10 cellular contexts compared by ENCODE assay signal in the genomic region with DNA sequence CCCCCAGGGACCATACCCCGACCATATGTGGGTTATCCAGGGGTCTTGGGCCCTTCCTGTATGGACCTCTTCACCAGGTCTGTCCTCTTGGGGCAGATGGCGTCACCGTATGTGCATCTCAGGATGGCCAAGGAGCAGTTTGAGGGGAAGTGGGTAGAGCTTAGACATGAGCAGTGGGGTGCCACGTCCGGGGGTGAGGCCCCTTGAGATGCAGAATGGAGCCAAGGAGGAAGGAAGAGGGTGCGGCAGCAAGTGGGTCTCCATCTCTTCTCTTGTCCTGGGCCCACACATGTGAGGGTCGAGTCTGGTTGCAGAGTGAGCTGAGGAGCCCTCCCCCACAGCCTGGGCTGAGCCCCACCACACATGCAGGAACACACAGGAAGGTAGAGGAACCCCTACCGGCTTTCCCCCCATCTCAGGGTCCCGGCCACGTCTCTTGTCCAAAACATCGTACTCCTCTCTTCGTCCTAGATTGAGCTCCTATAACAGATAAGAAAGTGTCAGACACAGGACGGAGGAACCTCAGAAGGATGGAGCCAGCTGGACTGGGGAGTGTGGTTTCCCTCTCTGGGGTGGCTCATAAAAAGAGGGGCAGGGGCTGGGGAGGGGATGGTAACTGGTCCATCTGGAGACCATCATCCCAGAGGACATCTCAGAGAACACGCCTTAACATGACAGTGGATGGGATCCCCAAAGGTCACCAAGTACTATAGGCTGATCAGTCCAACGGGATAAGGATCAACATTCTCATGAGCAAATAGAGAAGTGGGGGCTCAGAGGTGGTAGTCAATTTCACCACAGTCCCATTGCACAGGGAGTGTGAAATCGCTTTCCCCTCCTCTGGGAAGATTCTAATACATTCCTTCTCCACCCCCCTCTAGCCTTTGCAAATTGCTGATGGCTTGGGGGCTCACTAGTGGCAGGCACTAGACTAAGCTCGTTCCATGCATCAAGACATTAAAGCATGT.
DNase-seq lines count a peak whose midpoint lies in the region; ATAC-seq, FAIRE-seq and TF ChIP-seq lines count a peak whose summit lies in the region.
"Had no signal": no experiment of that assay in that cellular context is flagged by ENCODE, and none has a peak within 500 bp of the region (broad histone marks: within the 10 kb centered on the region; RNA-seq: fewer than 3 reads in every experiment).

No MANE protein-coding gene starts in this region.

- no peak for TF ChIP-seq POLR2A in upper lobe of left lung (IDR thresholded peaks at IDR 0.05)

- peak overlapping the region; percentile 74 to 97 (median 93) for H3K27ac Mint-ChIP-seq in CD4-positive, alpha-beta memory T cell
- no peak overlapping the region for H3K27ac Mint-ChIP-seq in astrocyte (ENCODE audit: unreplicated experiment)
- H3K27ac Mint-ChIP-seq in naive B cell, result peak overlapping the region in 1 of 6 donors; percentile 80

- H3K9ac ChIP-seq in KMS-11 (no peak overlapping the region), astrocyte (ENCODE audit: low read length) (no peak overlapping the region)

- peaks cover 92% of the 10 kb centered on the region for H3K4me1 ChIP-seq in CD4-positive, alpha-beta memory T cell (ENCODE audit: insufficient read depth, low read length)
- H3K4me1 ChIP-seq in KMS-11 (ENCODE audit: low read depth, poor library complexity, severe bottlenecking), result peaks cover 8% of the 10 kb centered on the region
- peaks cover 5% of the 10 kb centered on the region for H3K4me1 ChIP-seq in astrocyte (ENCODE audit: insufficient read depth, low read length)
- peaks cover 7 to 14% (median 12%) of the 10 kb centered on the region in 4 donors for H3K4me1 ChIP-seq in upper lobe of left lung

- TF ChIP-seq EP300 in upper lobe of left lung (IDR thresholded peaks at IDR 0.05), result no peak

- no peaks in the 10 kb centered on the region for H3K9me3 ChIP-seq in CD4-positive, alpha-beta memory T cell (ENCODE audit: control insufficient read depth in 1 of 2, low read length in 2 of 2)
- H3K9me3 ChIP-seq in astrocyte (ENCODE audit: insufficient read depth, low read depth, low read length) (no peaks in the 10 kb centered on the region), upper lobe of left lung (no peaks in the 10 kb centered on the region)
- H3K9me3 ChIP-seq: thoracic aorta had no signal

- no peak for FAIRE-seq in astrocyte (lab: Jason Lieb, UNC)

- ATAC-seq in naive B cell (ENCODE audit: low read depth in 2 of 2), result peak in 1 of 2 donors; percentile 15
- ATAC-seq in GM21825 (IDR thresholded peaks at IDR 0.05; ENCODE audit: unreplicated experiment), result no peak
- ATAC-seq in upper lobe of left lung (ENCODE audit: low FRiP score in 2 of 2), result no peak

- POLR2A ChIA-PET in CD4-positive, alpha-beta memory T cell (lab: Charles Lee; ENCODE audit: partially characterized antibody), result interaction anchor here (0.5 to 8.4 kb wide), 14 partner anchors 8 to 78 kb away, joined by 3 to 87 read pairs (median 3); a partner anchor contains a TSS

- peak in 2 of 5 donors; percentile 31 to 42 for DNase-seq in CD4-positive, alpha-beta memory T cell
- DNase-seq in astrocyte (ENCODE audit: low read depth) (no peak), naive B cell (no peak), NCI-H2196 (lab: John Stamatoyannopoulos, UW; ENCODE audit: unreplicated experiment) (no peak), posterior vena cava (ENCODE audit: low spot score) (no peak), upper lobe of left lung (no peak)
- DNase-seq: NCI-H774 had no signal

- peak overlapping the region in 7 of 8 donors; percentile 54 to 78 (median 74) for H3K4me3 Mint-ChIP-seq in CD4-positive, alpha-beta memory T cell
- H3K4me3 Mint-ChIP-seq in astrocyte (ENCODE audit: unreplicated experiment) (no peak overlapping the region), naive B cell (peak overlapping the region; percentile 57 to 85 (median 80))

- 76 to 82% methylated on average over 16 to 17 of the region's 17 CpGs for WGBS in upper lobe of left lung, 2 donors

- H2AFZ ChIP-seq in KMS-11 (ENCODE audit: low read depth) (peak overlapping the region; percentile 63), astrocyte (ENCODE audit: low read depth, low read length) (peak overlapping the region; percentile 80)

- peaks cover 49 to 82% of the 10 kb centered on the region in 2 donors for H3K36me3 Mint-ChIP-seq in CD4-positive, alpha-beta memory T cell
- H3K36me3 Mint-ChIP-seq in astrocyte (ENCODE audit: low read depth, unreplicated experiment) (peaks cover 2% of the 10 kb centered on the region), naive B cell (no peaks in the 10 kb centered on the region)

- TF ChIP-seq CTCF in KMS-11 (conservative IDR thresholded peaks at IDR 0.05; ENCODE audit: low read depth, low read length) (no peak), astrocyte (IDR thresholded peaks at IDR 0.05; ENCODE audit: insufficient read depth, low read depth, low read length) (no peak), upper lobe of left lung (IDR thresholded peaks at IDR 0.05) (no peak)

- peaks cover 0 to 6% (median 0%) of the 10 kb centered on the region in 8 donors for H3K9me3 Mint-ChIP-seq in CD4-positive, alpha-beta memory T cell
- H3K9me3 Mint-ChIP-seq in astrocyte (ENCODE audit: unreplicated experiment), result peaks cover 8% of the 10 kb centered on the region
- H3K9me3 Mint-ChIP-seq in naive B cell, result no peaks in the 10 kb centered on the region

- H3K4me3 ChIP-seq in CD4-positive, alpha-beta memory T cell (ENCODE audit: low read length in 2 of 2), result no peak overlapping the region
- H3K4me3 ChIP-seq in KMS-11 (IDR thresholded peaks at IDR 0.05; ENCODE audit: insufficient read depth, low read depth, low read length) (peak overlapping the region; percentile 66), astrocyte (ENCODE audit: insufficient read depth, low read depth, low read length) (peak overlapping the region; percentile 50), upper lobe of left lung (peak overlapping the region in 1 of 4 donors; percentile 57)

- peaks cover 80% of the 10 kb centered on the region for H3K36me3 ChIP-seq in CD4-positive, alpha-beta memory T cell (ENCODE audit: insufficient read depth, low read length)
- H3K36me3 ChIP-seq in KMS-11 (ENCODE audit: insufficient read depth) (no peaks in the 10 kb centered on the region), astrocyte (ENCODE audit: insufficient read depth, low read length) (no peaks in the 10 kb centered on the region), upper lobe of left lung (no peaks in the 10 kb centered on the region)
- H3K36me3 ChIP-seq: thoracic aorta had no signal

- H3K27me3 ChIP-seq in CD4-positive, alpha-beta memory T cell (ENCODE audit: insufficient read depth, low read length), result no peaks in the 10 kb centered on the region
- H3K27me3 ChIP-seq in KMS-11 (ENCODE audit: insufficient read depth, low read depth) (no peaks in the 10 kb centered on the region), astrocyte (ENCODE audit: insufficient read depth, low read length) (peaks cover 10% of the 10 kb centered on the region), upper lobe of left lung (no peaks in the 10 kb centered on the region)

- H3K27ac ChIP-seq in CD4-positive, alpha-beta memory T cell (ENCODE audit: low read depth, low read length), result peak overlapping the region; percentile 43
- H3K27ac ChIP-seq in KMS-11, result no peak overlapping the region
- H3K27ac ChIP-seq in astrocyte (ENCODE audit: low read depth, low read length), result no peak overlapping the region
- H3K27ac ChIP-seq in upper lobe of left lung, result no peak overlapping the region
- H3K27ac ChIP-seq: thoracic aorta had no signal

- H3K79me2 ChIP-seq in KMS-11 (ENCODE audit: insufficient read depth, low read depth) (no peaks in the 10 kb centered on the region), astrocyte (ENCODE audit: insufficient read depth, low read length) (no peaks in the 10 kb centered on the region)

- intact Hi-C loops in CD4-positive, alpha-beta memory T cell (cut with micrococcal nuclease), result no loop called here
- intact Hi-C loops in posterior vena cava (cut with DNase I), result no loop called here

- H3K4me2 ChIP-seq in KMS-11 (peak overlapping the region; percentile 15), astrocyte (ENCODE audit: low read length) (peak overlapping the region; percentile 88)

- peaks cover 50 to 87% (median 68%) of the 10 kb centered on the region in 4 donors for H3K4me1 Mint-ChIP-seq in CD4-positive, alpha-beta memory T cell
- H3K4me1 Mint-ChIP-seq in astrocyte (ENCODE audit: low read depth, unreplicated experiment) (no peaks in the 10 kb centered on the region), naive B cell (peaks cover 28 to 46% (median 31%) of the 10 kb centered on the region in 3 donors)

- no peaks in the 10 kb centered on the region for H4K20me1 ChIP-seq in KMS-11 (ENCODE audit: insufficient read depth)
- no peaks in the 10 kb centered on the region for H4K20me1 ChIP-seq in astrocyte (ENCODE audit: insufficient read depth, low read length)

- no peaks in the 10 kb centered on the region for H3K27me3 Mint-ChIP-seq in CD4-positive, alpha-beta memory T cell
- peaks cover 57% of the 10 kb centered on the region for H3K27me3 Mint-ChIP-seq in astrocyte (ENCODE audit: low read depth, unreplicated experiment)
- H3K27me3 Mint-ChIP-seq in naive B cell, result peaks cover 18 to 41% (median 24%) of the 10 kb centered on the region in 3 donors

- CTCF ChIA-PET in CD4-positive, alpha-beta memory T cell (lab: Charles Lee; ENCODE audit: partially characterized antibody), result interaction anchor here (0.6 to 8.7 kb wide), 12 partner anchors 9 to 218 kb away, joined by 3 to 64 read pairs (median 3); a partner anchor contains a TSS

Comparison
In these comparisons a context has a peak if more than half of its experiments do, and no peak if none do; other contexts are left out.
1. H3K4me3 ChIP-seq: peak in KMS-11 (single experiment) and astrocyte (single experiment); none in CD4-positive, alpha-beta memory T cell (0 of 2).